In the genomic region with DNA sequence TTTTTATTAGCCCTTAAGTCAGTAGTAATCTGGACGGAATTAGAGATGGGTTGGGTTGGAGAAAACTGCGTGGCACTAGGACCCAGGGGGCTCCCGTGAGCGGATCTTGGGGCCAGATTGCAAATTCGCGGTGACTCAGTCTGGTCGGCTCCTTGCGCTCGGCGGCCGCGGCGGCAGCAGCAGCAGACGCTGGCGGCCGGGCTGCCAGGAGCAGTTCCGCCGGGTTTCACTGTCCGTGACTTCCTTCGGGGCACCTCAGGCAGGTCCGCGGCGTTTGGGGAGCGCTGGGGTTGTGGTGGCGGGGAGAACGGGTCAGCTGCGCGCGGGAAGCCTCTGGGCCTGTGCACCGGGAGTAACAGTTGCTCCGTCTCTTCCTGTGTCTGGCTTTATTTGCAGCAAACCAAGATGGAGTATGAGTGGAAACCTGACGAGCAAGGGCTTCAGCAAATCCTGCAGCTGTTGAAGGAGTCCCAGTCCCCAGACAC, we compare ENCODE assay signal across 8 cellular contexts.
DNase-seq lines count a peak whose midpoint lies in the region; ATAC-seq lines count a peak whose summit lies in the region.

No MANE protein-coding gene starts in this region.

- no peaks in the 10 kb centered on the region for H3K27me3 ChIP-seq in layer of hippocampus (ENCODE audit: control insufficient read depth, insufficient read depth, low read length)

- H3K27ac ChIP-seq in cingulate gyrus (ENCODE audit: low read depth, low read length) (peak overlapping the region; percentile 91), layer of hippocampus (ENCODE audit: low read depth, low read length) (peak overlapping the region; percentile 90)

- DNase-seq in AG20443 (ENCODE audit: low spot score) (peak; percentile 91), NCI-H446 (lab: John Stamatoyannopoulos, UW) (peak; percentile 74 to 86)
- DNase-seq in activated CD4-positive, alpha-beta T cell treated with anti-CD3 and anti-CD28 coated beads for 4 hours = peak; percentile 81 to 83
- DNase-seq in stimulated activated CD4-positive, alpha-beta T cell treated with anti-CD3 and anti-CD28 coated beads, Interleukin-1b, Interleukin-23, amount 100 ng/mL, for 24 hours (ENCODE audit: low read depth in 4 of 4, low spot score in 1 of 4) = peak; percentile 62 to 79 (median 72)

- ATAC-seq in GM19023 (IDR thresholded peaks at IDR 0.05; ENCODE audit: unreplicated experiment) = peak; percentile 87
- peak; percentile 85 for ATAC-seq in HG03196 (IDR thresholded peaks at IDR 0.05; ENCODE audit: unreplicated experiment)

Comparison
In these comparisons a context has a peak if more than half of its experiments do, and no peak if none do; other contexts are left out.
1. Peak in every context shown above with its lines: DNase-seq, ATAC-seq and H3K27ac ChIP-seq.